In genomic region chr5:135139397-135140134, GRCh38 we compare ENCODE assay signal across 7 cellular contexts.
DNase-seq lines count a peak whose midpoint lies in the region; ATAC-seq and TF ChIP-seq lines count a peak whose summit lies in the region.

No MANE protein-coding gene starts in this region.

- H3K27me3 Mint-ChIP-seq in type B pancreatic cell: peaks cover 43% of the 10 kb centered on the region

- no peaks in the 10 kb centered on the region for H3K36me3 ChIP-seq in gastroesophageal sphincter
- no peaks in the 10 kb centered on the region for H3K36me3 ChIP-seq in transverse colon

- peak; percentile 68 for DNase-seq in HEK293T (ENCODE audit: extremely low spot score)
- peak; percentile 94 for DNase-seq in SIG-M5 treated with dmso at 0.1 percent for 504 hours (lab: John Stamatoyannopoulos, UW; ENCODE audit: unreplicated experiment)
- peak; percentile 42 for DNase-seq in transverse colon
- no peak for DNase-seq in cerebellar nuclear complex (lab: John Stamatoyannopoulos, UW)
- DNase-seq in type B pancreatic cell (ENCODE audit: extremely low spot score, unreplicated experiment): no peak

- H3K4me1 ChIP-seq in gastroesophageal sphincter (peaks cover 0 to 23% (median 0%) of the 10 kb centered on the region in 3 donors), transverse colon (peaks cover 9 to 46% (median 33%) of the 10 kb centered on the region in 4 donors)

- 44 to 60% methylated on average over 9 to 11 of the region's 12 CpGs for WGBS in gastroesophageal sphincter (ENCODE audit: low coverage in 1 of 2), 2 donors
- WGBS in transverse colon (ENCODE audit: low coverage in 1 of 2), 2 donors: 70 to 80% methylated on average over 4 to 12 of the region's 12 CpGs

- TF ChIP-seq CTCF in gastroesophageal sphincter (IDR thresholded peaks at IDR 0.05) (no peak), transverse colon (IDR thresholded peaks at IDR 0.05) (no peak), type B pancreatic cell (conservative IDR thresholded peaks at IDR 0.05) (no peak)

- no peaks in the 10 kb centered on the region for H3K9me3 Mint-ChIP-seq in type B pancreatic cell

- no peak overlapping the region for H3K4me3 Mint-ChIP-seq in type B pancreatic cell

- H3K9me3 ChIP-seq in gastroesophageal sphincter (no peaks in the 10 kb centered on the region), transverse colon (no peaks in the 10 kb centered on the region)

- H3K4me3 ChIP-seq in gastroesophageal sphincter (no peak overlapping the region), transverse colon (no peak overlapping the region)

- peaks cover 7% of the 10 kb centered on the region for H3K4me1 Mint-ChIP-seq in type B pancreatic cell (ENCODE audit: unreplicated experiment)

- TF ChIP-seq POLR2A in gastroesophageal sphincter (IDR thresholded peaks at IDR 0.05) (no peak), transverse colon (IDR thresholded peaks at IDR 0.05) (peak; percentile 13)

- no peaks in the 10 kb centered on the region for H3K36me3 Mint-ChIP-seq in type B pancreatic cell

- no peak overlapping the region for H3K27ac Mint-ChIP-seq in type B pancreatic cell

- TF ChIP-seq EP300 in gastroesophageal sphincter (IDR thresholded peaks at IDR 0.05): no peak
- TF ChIP-seq EP300 in transverse colon (IDR thresholded peaks at IDR 0.05; ENCODE audit: low read depth): no peak

- in situ Hi-C loops in transverse colon (cut with MboI; ENCODE audit: low pct_ligation_motif_present in 1 of 4, low pct_unique_long_range_greater_than_20kb in 1 of 4, low sequenced_read_pairs in 3 of 4): no loop called here

- H3K27me3 ChIP-seq in gastroesophageal sphincter (no peaks in the 10 kb centered on the region), transverse colon (no peaks in the 10 kb centered on the region)

- peak overlapping the region in 1 of 4 donors; percentile 62 for H3K27ac ChIP-seq in gastroesophageal sphincter
- H3K27ac ChIP-seq in transverse colon: peak overlapping the region; percentile 66 to 72 (median 70)

- CTCF ChIA-PET in HEK293T (lab: Yijun Ruan, JAX): no interaction called here

- POLR2A ChIA-PET in HEK293T (lab: Yijun Ruan, JAX): no interaction called here

- intact Hi-C loops in transverse colon (cut with DNase I; ENCODE audit: low total_unique reads): no loop called here

- ATAC-seq in gastroesophageal sphincter (peak; percentile 84), HG02642 (IDR thresholded peaks at IDR 0.05; ENCODE audit: poor library complexity, unreplicated experiment) (no peak)

TF ChIP-seq in HEK293T, 16 proteins besides CTCF, POLR2A, EP300 and RAD21:
- TF ChIP-seq HDGF (IDR thresholded peaks at IDR 0.05; ENCODE audit: borderline replicate concordance) (no peak), FOXM1 (IDR thresholded peaks at IDR 0.05; ENCODE audit: borderline replicate concordance) (no peak), SP1 (IDR thresholded peaks at IDR 0.05) (no peak), PKNOX1 (IDR thresholded peaks at IDR 0.05) (peak; percentile 91), NFRKB (IDR thresholded peaks at IDR 0.05) (no peak)

Comparison
In these comparisons a context has a peak if more than half of its experiments do, and no peak if none do; other contexts are left out.
1. DNase-seq: peak in HEK293T (single experiment), SIG-M5 treated with dmso at 0.1 percent for 504 hours (single experiment) and transverse colon (single experiment); none in cerebellar nuclear complex (0 of 2) and type B pancreatic cell (single experiment).